ENCODE assay signal across 11 cellular contexts in the genomic region with DNA sequence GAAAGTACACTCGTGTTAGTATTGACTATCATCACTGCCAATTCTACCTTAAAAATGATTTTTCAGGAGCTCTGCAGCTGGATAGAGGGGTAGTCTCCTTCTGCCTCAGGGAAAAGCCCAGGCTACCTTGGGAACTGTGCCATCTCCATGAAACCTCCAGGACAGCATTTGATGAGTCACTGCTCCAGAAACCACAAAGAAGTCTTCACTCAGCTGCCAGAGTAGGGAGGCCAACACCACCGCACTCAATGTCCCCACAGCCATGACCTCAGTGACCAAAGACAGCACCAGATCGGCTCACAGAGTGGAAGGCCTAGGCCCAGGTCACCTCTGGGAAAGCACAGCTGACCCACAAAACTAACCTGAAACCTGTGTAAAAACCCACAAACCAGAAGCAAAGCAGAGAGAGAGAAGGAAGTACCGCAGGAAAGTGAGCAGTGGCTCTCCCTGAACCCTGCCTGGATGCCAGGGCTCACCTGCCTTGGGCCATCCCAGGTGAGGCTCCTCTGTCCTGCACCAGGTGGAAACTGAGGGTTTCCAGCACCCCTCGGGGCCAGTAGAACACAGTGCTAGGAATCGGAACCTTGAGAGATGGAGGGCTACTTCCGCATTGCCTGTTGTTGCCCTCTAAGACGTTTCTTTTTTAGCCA. TPM values are rescaled to one million over a fixed set of nuclear protein-coding genes. Genes with fewer than 3 reads are reported as not detected.
DNase-seq lines count a peak whose midpoint lies in the region; ATAC-seq and TF ChIP-seq lines count a peak whose summit lies in the region.
"Had no signal": no experiment of that assay in that cellular context is flagged by ENCODE, and none has a peak within 500 bp of the region (broad histone marks: within the 10 kb centered on the region; RNA-seq: fewer than 3 reads in every experiment).

No MANE protein-coding gene starts in this region.

- H3K27me3 Mint-ChIP-seq in naive thymus-derived CD4-positive, alpha-beta T cell, result peaks cover 0 to 11% (median 9%) of the 10 kb centered on the region in 5 donors

- H3K4me3 ChIP-seq in AG04450 (ENCODE audit: low read depth, low read length) (no peak overlapping the region), epithelial cell of proximal tubule (ENCODE audit: low read depth, low read length) (no peak overlapping the region)
- no peak overlapping the region for H3K4me3 ChIP-seq in naive thymus-derived CD4-positive, alpha-beta T cell (ENCODE audit: low read length)
- H3K4me3 ChIP-seq: BLaER1 treated with 17β-estradiol and CSF1 and Interleukin-3, amounts not matched to agents 10 nM and 100 nM had no signal

- H3K4me1 ChIP-seq in naive thymus-derived CD4-positive, alpha-beta T cell (ENCODE audit: control insufficient read depth in 2 of 2, insufficient read depth in 2 of 2, low read length in 2 of 2), result no peaks in the 10 kb centered on the region

- intact Hi-C loops in naive thymus-derived CD4-positive, alpha-beta T cell (cut with micrococcal nuclease), result no loop called here
- intact Hi-C loops in left colon (cut with DNase I, micrococcal nuclease), result no loop called here

- H3K27ac Mint-ChIP-seq in naive thymus-derived CD4-positive, alpha-beta T cell, result peak overlapping the region in 1 of 9 donors; percentile 69
- H3K27ac Mint-ChIP-seq: activated CD8-positive, alpha-beta T cell treated with anti-CD3 and anti-CD28 coated beads, Interleukin-2, amount 10 ng/mL, durations not matched to agents 7 days and 5 days had no signal

- peak; percentile 72 for DNase-seq in AG04450 (ENCODE audit: low read depth, low spot score)
- peak; percentile 80 for DNase-seq in NCI-H226
- peak; percentile 61 for DNase-seq in epithelial cell of proximal tubule (ENCODE audit: low read depth)
- no peak for DNase-seq in naive thymus-derived CD4-positive, alpha-beta T cell
- DNase-seq in NCI-H1105 treated with DMSO at 0.1 percent for 48 hours (lab: John Stamatoyannopoulos, UW), result no peak
- DNase-seq in NOMO-1 treated with DMSO at 0.1 percent for 48 hours (lab: John Stamatoyannopoulos, UW; ENCODE audit: unreplicated experiment), result no peak
- no peak for DNase-seq in activated T-cell treated with anti-CD3 and anti-CD28 coated beads for 4 hours
- no peak for DNase-seq in left colon
- DNase-seq: activated CD8-positive, alpha-beta T cell treated with anti-CD3 and anti-CD28 coated beads, Interleukin-2, amount 10 ng/mL, durations not matched to agents 7 days and 5 days; NCI-H69 had no signal

- ATAC-seq in naive thymus-derived CD4-positive, alpha-beta T cell, result peak; percentile 22
- no peak for ATAC-seq in left colon
- ATAC-seq: activated CD8-positive, alpha-beta T cell treated with anti-CD3 and anti-CD28 coated beads, Interleukin-2, amount 10 ng/mL, durations not matched to agents 7 days and 5 days had no signal

- no peaks in the 10 kb centered on the region for H3K36me3 Mint-ChIP-seq in naive thymus-derived CD4-positive, alpha-beta T cell

- H3K9me3 ChIP-seq in AG04450 (ENCODE audit: control insufficient read depth, insufficient read depth, low read length), result no peaks in the 10 kb centered on the region
- no peaks in the 10 kb centered on the region for H3K9me3 ChIP-seq in naive thymus-derived CD4-positive, alpha-beta T cell (ENCODE audit: control insufficient read depth in 2 of 3, low read length in 3 of 3)

- H3K4me3 Mint-ChIP-seq in naive thymus-derived CD4-positive, alpha-beta T cell, result no peak overlapping the region
- H3K4me3 Mint-ChIP-seq: activated CD8-positive, alpha-beta T cell treated with anti-CD3 and anti-CD28 coated beads, Interleukin-2, amount 10 ng/mL, durations not matched to agents 7 days and 5 days had no signal

- H3K4me1 Mint-ChIP-seq in naive thymus-derived CD4-positive, alpha-beta T cell, result peaks cover 0 to 1% (median 0%) of the 10 kb centered on the region in 7 donors

- POLR2A ChIA-PET in AG04450 (lab: Yijun Ruan, JAX), result interaction anchor here (0.5 kb wide), 1 partner anchor 538 kb away, joined by 8 read pairs; no protein-coding TSS in a partner anchor
- POLR2A ChIA-PET in naive thymus-derived CD4-positive, alpha-beta T cell (lab: Charles Lee), result interaction anchor here (0.5 kb wide), 1 partner anchor 55 kb away, joined by 3 read pairs; no protein-coding TSS in a partner anchor

- H3K27ac ChIP-seq in AG04450 (ENCODE audit: low read depth, low read length), result peak overlapping the region; percentile 68
- H3K27ac ChIP-seq in naive thymus-derived CD4-positive, alpha-beta T cell (ENCODE audit: low read depth, low read length), result no peak overlapping the region
- H3K27ac ChIP-seq: BLaER1 treated with 17β-estradiol and CSF1 and Interleukin-3, amounts not matched to agents 10 nM and 100 nM had no signal

- peaks cover 0 to 9% (median 0%) of the 10 kb centered on the region in 11 donors for H3K9me3 Mint-ChIP-seq in naive thymus-derived CD4-positive, alpha-beta T cell

- H3K27me3 ChIP-seq in AG04450 (ENCODE audit: control insufficient read depth, insufficient read depth, low read length), result no peaks in the 10 kb centered on the region
- no peaks in the 10 kb centered on the region for H3K27me3 ChIP-seq in naive thymus-derived CD4-positive, alpha-beta T cell (ENCODE audit: control insufficient read depth in 2 of 2, insufficient read depth in 2 of 2, low read length in 2 of 2)
- H3K27me3 ChIP-seq: BLaER1 treated with 17β-estradiol and CSF1 and Interleukin-3, amounts not matched to agents 10 nM and 100 nM had no signal

- CTCF ChIA-PET in AG04450 (lab: Charles Lee), result interaction anchor here (0.5 to 0.6 kb wide), 2 partner anchors 157 to 301 kb away, joined by 3 to 4 read pairs; partner anchors contain the start of gene SHC3
- CTCF ChIA-PET in naive thymus-derived CD4-positive, alpha-beta T cell (lab: Charles Lee), result no interaction called here

- H3K36me3 ChIP-seq in naive thymus-derived CD4-positive, alpha-beta T cell (ENCODE audit: control insufficient read depth in 2 of 3, insufficient read depth in 3 of 3, low read length in 3 of 3), result no peaks in the 10 kb centered on the region
- H3K36me3 ChIP-seq: BLaER1 treated with 17β-estradiol and CSF1 and Interleukin-3, amounts not matched to agents 10 nM and 100 nM had no signal

- TF ChIP-seq CTCF in AG04450 (IDR thresholded peaks at IDR 0.05; ENCODE audit: low read depth, low read length), result no peak
- TF ChIP-seq CTCF in epithelial cell of proximal tubule (conservative IDR thresholded peaks at IDR 0.05; ENCODE audit: low read depth, low read length), result no peak

RNA-seq across cellular contexts. Expression of gene S1PR3, which starts 30.0 kb away (rescaled TPM):
- polyA plus RNA-seq in AG04450 (2011; rRNA removed), result 33.1 and 40.3 TPM in 2 replicates
- 50.7 and 58.2 TPM in 2 replicates for polyA minus RNA-seq in AG04450 (2011; rRNA and poly(A)+ RNA removed)
- total RNA-seq in epithelial cell of proximal tubule (2.6 and 4.2 TPM in 2 replicates), left colon (1 to 10 TPM; 1.7 to 3.2 TPM)
- total RNA-seq in naive thymus-derived CD4-positive, alpha-beta T cell, result 10 to 100 TPM in 1 of 5 experiments, under 1 TPM in 2, not detected in 2; 0.19 to 26.0 (median 0.22) TPM
- not detected for polyA plus RNA-seq in naive thymus-derived CD4-positive, alpha-beta T cell
- total RNA-seq: activated CD8-positive, alpha-beta T cell treated with anti-CD3 and anti-CD28 coated beads, Interleukin-2, amount 10 ng/mL, durations not matched to agents 7 days and 5 days had no signal

Comparison
In these comparisons a context has a peak if more than half of its experiments do, and no peak if none do; other contexts are left out.
1. DNase-seq: peak in AG04450 (single experiment), NCI-H226 (single experiment) and epithelial cell of proximal tubule (single experiment); none in naive thymus-derived CD4-positive, alpha-beta T cell (0 of 9), NCI-H1105 treated with DMSO at 0.1 percent for 48 hours (single experiment), NOMO-1 treated with DMSO at 0.1 percent for 48 hours (single experiment), activated T-cell treated with anti-CD3 and anti-CD28 coated beads for 4 hours (single experiment) and left colon (0 of 2).